In the genomic region with DNA sequence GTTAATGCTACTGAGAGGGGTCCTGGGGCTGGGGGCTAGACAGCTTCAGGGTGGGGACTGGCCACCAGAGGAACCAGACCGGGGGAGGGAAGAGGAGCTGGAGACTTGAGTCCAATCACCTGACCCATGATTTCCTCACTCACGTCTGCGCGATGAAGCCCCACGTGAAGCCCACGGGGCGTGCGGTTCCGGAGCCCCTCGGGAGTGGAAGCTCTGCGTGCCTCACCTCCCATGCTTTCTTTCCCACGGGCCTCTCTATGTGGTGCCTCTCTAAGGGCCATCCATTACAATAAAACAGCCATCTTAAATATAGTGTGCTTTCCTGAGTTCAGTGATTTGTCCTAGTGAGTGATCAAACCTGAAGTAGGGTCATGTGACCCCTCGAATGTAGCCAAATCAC, we compare ENCODE assay signal across 2 cellular contexts.
TF ChIP-seq lines count a peak whose summit lies in the region.

No MANE protein-coding gene starts in this region.

TF ChIP-seq in GM23338, 12 proteins besides CTCF, POLR2A, EP300 and RAD21 (continues in another document):
- TF ChIP-seq ZNF462 (CRISPR knock-in tag; IDR thresholded peaks at IDR 0.05) (no peak), ZNF331 (CRISPR knock-in tag; IDR thresholded peaks at IDR 0.05; ENCODE audit: low read depth) (no peak), NANOG (IDR thresholded peaks at IDR 0.05; ENCODE audit: borderline replicate concordance) (no peak), EZH2phosphoT487 (IDR thresholded peaks at IDR 0.05; ENCODE audit: unreplicated experiment) (no peak), ZNF114 (CRISPR knock-in tag; IDR thresholded peaks at IDR 0.05) (no peak), EZH2 (IDR thresholded peaks at IDR 0.05; ENCODE audit: low read depth, unreplicated experiment) (no peak), CREB1 (CRISPR knock-in tag; IDR thresholded peaks at IDR 0.05; ENCODE audit: low read depth) (no peak), POLR2AphosphoS5 (IDR thresholded peaks at IDR 0.05; ENCODE audit: low read depth) (no peak)
- TF ChIP-seq, protein P1, sequence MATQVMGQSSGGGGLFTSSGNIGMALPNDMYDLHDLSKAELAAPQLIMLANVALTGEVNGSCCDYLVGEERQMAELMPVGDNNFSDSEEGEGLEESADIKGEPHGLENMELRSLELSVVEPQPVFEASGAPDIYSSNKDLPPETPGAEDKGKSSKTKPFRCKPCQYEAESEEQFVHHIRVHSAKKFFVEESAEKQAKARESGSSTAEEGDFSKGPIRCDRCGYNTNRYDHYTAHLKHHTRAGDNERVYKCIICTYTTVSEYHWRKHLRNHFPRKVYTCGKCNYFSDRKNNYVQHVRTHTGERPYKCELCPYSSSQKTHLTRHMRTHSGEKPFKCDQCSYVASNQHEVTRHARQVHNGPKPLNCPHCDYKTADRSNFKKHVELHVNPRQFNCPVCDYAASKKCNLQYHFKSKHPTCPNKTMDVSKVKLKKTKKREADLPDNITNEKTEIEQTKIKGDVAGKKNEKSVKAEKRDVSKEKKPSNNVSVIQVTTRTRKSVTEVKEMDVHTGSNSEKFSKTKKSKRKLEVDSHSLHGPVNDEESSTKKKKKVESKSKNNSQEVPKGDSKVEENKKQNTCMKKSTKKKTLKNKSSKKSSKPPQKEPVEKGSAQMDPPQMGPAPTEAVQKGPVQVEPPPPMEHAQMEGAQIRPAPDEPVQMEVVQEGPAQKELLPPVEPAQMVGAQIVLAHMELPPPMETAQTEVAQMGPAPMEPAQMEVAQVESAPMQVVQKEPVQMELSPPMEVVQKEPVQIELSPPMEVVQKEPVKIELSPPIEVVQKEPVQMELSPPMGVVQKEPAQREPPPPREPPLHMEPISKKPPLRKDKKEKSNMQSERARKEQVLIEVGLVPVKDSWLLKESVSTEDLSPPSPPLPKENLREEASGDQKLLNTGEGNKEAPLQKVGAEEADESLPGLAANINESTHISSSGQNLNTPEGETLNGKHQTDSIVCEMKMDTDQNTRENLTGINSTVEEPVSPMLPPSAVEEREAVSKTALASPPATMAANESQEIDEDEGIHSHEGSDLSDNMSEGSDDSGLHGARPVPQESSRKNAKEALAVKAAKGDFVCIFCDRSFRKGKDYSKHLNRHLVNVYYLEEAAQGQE (IDR thresholded peaks at IDR 0.05; ENCODE audit: unreplicated experiment): no peak
- TF ChIP-seq, protein P2, sequence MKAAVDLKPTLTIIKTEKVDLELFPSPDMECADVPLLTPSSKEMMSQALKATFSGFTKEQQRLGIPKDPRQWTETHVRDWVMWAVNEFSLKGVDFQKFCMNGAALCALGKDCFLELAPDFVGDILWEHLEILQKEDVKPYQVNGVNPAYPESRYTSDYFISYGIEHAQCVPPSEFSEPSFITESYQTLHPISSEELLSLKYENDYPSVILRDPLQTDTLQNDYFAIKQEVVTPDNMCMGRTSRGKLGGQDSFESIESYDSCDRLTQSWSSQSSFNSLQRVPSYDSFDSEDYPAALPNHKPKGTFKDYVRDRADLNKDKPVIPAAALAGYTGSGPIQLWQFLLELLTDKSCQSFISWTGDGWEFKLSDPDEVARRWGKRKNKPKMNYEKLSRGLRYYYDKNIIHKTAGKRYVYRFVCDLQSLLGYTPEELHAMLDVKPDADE (IDR thresholded peaks at IDR 0.05): no peak

TF ChIP-seq in K562, 482 proteins besides CTCF, POLR2A, EP300 and RAD21 (continued from another document):
- TF ChIP-seq, protein P3, sequence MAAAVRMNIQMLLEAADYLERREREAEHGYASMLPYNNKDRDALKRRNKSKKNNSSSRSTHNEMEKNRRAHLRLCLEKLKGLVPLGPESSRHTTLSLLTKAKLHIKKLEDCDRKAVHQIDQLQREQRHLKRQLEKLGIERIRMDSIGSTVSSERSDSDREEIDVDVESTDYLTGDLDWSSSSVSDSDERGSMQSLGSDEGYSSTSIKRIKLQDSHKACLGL (CRISPR knock-in tag; IDR thresholded peaks at IDR 0.05; ENCODE audit: borderline replicate concordance, poor library complexity, severe bottlenecking): no peak
- TF ChIP-seq, protein P4, sequence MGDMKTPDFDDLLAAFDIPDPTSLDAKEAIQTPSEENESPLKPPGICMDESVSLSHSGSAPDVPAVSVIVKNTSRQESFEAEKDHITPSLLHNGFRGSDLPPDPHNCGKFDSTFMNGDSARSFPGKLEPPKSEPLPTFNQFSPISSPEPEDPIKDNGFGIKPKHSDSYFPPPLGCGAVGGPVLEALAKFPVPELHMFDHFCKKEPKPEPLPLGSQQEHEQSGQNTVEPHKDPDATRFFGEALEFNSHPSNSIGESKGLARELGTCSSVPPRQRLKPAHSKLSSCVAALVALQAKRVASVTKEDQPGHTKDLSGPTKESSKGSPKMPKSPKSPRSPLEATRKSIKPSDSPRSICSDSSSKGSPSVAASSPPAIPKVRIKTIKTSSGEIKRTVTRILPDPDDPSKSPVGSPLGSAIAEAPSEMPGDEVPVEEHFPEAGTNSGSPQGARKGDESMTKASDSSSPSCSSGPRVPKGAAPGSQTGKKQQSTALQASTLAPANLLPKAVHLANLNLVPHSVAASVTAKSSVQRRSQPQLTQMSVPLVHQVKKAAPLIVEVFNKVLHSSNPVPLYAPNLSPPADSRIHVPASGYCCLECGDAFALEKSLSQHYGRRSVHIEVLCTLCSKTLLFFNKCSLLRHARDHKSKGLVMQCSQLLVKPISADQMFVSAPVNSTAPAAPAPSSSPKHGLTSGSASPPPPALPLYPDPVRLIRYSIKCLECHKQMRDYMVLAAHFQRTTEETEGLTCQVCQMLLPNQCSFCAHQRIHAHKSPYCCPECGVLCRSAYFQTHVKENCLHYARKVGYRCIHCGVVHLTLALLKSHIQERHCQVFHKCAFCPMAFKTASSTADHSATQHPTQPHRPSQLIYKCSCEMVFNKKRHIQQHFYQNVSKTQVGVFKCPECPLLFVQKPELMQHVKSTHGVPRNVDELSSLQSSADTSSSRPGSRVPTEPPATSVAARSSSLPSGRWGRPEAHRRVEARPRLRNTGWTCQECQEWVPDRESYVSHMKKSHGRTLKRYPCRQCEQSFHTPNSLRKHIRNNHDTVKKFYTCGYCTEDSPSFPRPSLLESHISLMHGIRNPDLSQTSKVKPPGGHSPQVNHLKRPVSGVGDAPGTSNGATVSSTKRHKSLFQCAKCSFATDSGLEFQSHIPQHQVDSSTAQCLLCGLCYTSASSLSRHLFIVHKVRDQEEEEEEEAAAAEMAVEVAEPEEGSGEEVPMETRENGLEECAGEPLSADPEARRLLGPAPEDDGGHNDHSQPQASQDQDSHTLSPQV (IDR thresholded peaks at IDR 0.05): no peak
- TF ChIP-seq COPS2 (conservative IDR thresholded peaks at IDR 0.05) (no peak), SMAD2 (IDR thresholded peaks at IDR 0.05; ENCODE audit: low read depth, low read length) (no peak)
- TF ChIP-seq, protein P5, sequence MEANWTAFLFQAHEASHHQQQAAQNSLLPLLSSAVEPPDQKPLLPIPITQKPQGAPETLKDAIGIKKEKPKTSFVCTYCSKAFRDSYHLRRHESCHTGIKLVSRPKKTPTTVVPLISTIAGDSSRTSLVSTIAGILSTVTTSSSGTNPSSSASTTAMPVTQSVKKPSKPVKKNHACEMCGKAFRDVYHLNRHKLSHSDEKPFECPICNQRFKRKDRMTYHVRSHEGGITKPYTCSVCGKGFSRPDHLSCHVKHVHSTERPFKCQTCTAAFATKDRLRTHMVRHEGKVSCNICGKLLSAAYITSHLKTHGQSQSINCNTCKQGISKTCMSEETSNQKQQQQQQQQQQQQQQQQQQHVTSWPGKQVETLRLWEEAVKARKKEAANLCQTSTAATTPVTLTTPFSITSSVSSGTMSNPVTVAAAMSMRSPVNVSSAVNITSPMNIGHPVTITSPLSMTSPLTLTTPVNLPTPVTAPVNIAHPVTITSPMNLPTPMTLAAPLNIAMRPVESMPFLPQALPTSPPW (CRISPR knock-in tag; IDR thresholded peaks at IDR 0.05): no peak
- TF ChIP-seq, protein P6, sequence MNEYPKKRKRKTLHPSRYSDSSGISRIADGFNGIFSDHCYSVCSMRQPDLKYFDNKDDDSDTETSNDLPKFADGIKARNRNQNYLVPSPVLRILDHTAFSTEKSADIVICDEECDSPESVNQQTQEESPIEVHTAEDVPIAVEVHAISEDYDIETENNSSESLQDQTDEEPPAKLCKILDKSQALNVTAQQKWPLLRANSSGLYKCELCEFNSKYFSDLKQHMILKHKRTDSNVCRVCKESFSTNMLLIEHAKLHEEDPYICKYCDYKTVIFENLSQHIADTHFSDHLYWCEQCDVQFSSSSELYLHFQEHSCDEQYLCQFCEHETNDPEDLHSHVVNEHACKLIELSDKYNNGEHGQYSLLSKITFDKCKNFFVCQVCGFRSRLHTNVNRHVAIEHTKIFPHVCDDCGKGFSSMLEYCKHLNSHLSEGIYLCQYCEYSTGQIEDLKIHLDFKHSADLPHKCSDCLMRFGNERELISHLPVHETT (CRISPR knock-in tag; conservative IDR thresholded peaks at IDR 0.05 in 1 of 2, IDR thresholded peaks at IDR 0.05 in 1 of 2): no peak
